ENCODE assay signal across 20 cellular contexts in the genomic region with DNA sequence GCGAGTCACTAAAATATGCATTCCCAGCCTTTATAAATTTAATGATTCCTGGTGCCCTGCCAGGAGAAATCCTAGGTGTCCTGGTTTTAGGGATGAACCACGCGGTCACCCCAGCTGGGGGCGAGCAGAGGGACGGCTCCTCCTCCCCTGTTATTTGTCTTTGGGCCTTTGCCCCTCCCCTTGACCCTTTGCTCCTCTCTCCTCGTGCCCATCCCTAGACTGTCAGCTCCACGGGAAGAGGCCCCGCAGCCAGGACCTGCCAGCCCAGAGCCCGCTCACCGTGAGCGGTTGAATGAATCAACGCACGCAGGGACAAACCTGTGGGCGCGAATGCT.
"Had no signal": no experiment of that assay in that cellular context is flagged by ENCODE, and none has a peak within 500 bp of the region (broad histone marks: within the 10 kb centered on the region; RNA-seq: fewer than 3 reads in every experiment).

No MANE protein-coding gene starts in this region.

- H3K9me3 ChIP-seq: testis had no signal

- ATAC-seq: foreskin keratinocyte, T-helper 17 cell had no signal

- H3K27me3 ChIP-seq: testis had no signal

- H3K36me3 ChIP-seq: brain microvascular endothelial cell had no signal

- H3K4me1 Mint-ChIP-seq: activated CD4-positive, alpha-beta memory T cell treated with anti-CD3 and anti-CD28 coated beads, Interleukin-2, amount 10 ng/mL, durations not matched to agents 7 days and 5 days; activated naive CD4-positive, alpha-beta T cell treated with anti-CD3 and anti-CD28 coated beads, Interleukin-2, amount 50 U/mL, for 24 hours; T-helper 17 cell had no signal

- H3K9me3 Mint-ChIP-seq: activated CD4-positive, alpha-beta memory T cell treated with anti-CD3 and anti-CD28 coated beads, Interleukin-2, amount 10 ng/mL, durations not matched to agents 7 days and 5 days; activated naive CD4-positive, alpha-beta T cell treated with anti-CD3 and anti-CD28 coated beads, Interleukin-2, amount 50 U/mL, for 24 hours; activated T-helper 1 cell treated with anti-CD3 and anti-CD28 coated beads, Interleukin-12 subunit alpha, Interleukin-12 subunit beta, Interleukin-2, Interleukin-4 antibody, amounts not matched to agents 30 ng/mL and 10 ng/mL and 1 ng/mL, durations not matched to agents 14 hours and 24 hours and 36 hours; dendritic cell treated with granulocyte-macrophage colony-stimulating factor and Interleukin-4, amounts not matched to agents 40 ng/mL and 50 ng/mL, for 4 days; type B pancreatic cell had no signal

- H3K27me3 Mint-ChIP-seq: type B pancreatic cell had no signal

- H3K27ac ChIP-seq: brain microvascular endothelial cell, foreskin keratinocyte, testis had no signal

- H3K4me3 Mint-ChIP-seq: activated CD4-positive, alpha-beta memory T cell treated with anti-CD3 and anti-CD28 coated beads, Interleukin-2, amount 10 ng/mL, durations not matched to agents 7 days and 5 days; activated naive CD4-positive, alpha-beta T cell treated with anti-CD3 and anti-CD28 coated beads, Interleukin-2, amount 50 U/mL, for 24 hours; activated T-helper 1 cell treated with anti-CD3 and anti-CD28 coated beads, Interleukin-12 subunit alpha, Interleukin-12 subunit beta, Interleukin-2, Interleukin-4 antibody, amounts not matched to agents 30 ng/mL and 10 ng/mL and 1 ng/mL, durations not matched to agents 14 hours and 24 hours and 36 hours; dendritic cell treated with granulocyte-macrophage colony-stimulating factor and Interleukin-4, amounts not matched to agents 40 ng/mL and 50 ng/mL, for 4 days; nephron progenitor cell; T-helper 17 cell; type B pancreatic cell had no signal

- H3K4me1 ChIP-seq: foreskin keratinocyte, testis had no signal

- H3K36me3 Mint-ChIP-seq: activated naive CD4-positive, alpha-beta T cell treated with anti-CD3 and anti-CD28 coated beads, Interleukin-2, amount 50 U/mL, for 24 hours; type B pancreatic cell had no signal

- DNase-seq: activated CD4-positive, alpha-beta memory T cell treated with anti-CD3 and anti-CD28 coated beads, Interleukin-2, amount 10 ng/mL, durations not matched to agents 7 days and 5 days; activated CD4-positive, alpha-beta T cell treated with anti-CD3 and anti-CD28 coated beads for 4 hours; activated CD4-positive, CD25-positive, alpha-beta regulatory T cell; activated gamma-delta T cell treated with Interleukin-2 at 50 U/mL for 16 hours; anterior cingulate cortex; brain microvascular endothelial cell; effector CD8-positive, alpha-beta T cell; nephron progenitor cell; stimulated activated CD4-positive, alpha-beta T cell treated with anti-CD3 and anti-CD28 coated beads, Interleukin-2, amount 100 ng/mL, for 48 hours; stimulated activated CD8-positive, alpha-beta memory T cell treated with anti-CD3 and anti-CD28 coated beads, Interleukin-4, amount 100 ng/mL, for 48 hours; stimulated activated naive CD4-positive, alpha-beta T cell; SW 1271; T-helper 17 cell had no signal

- H3K27ac Mint-ChIP-seq: activated CD4-positive, alpha-beta memory T cell treated with anti-CD3 and anti-CD28 coated beads, Interleukin-2, amount 10 ng/mL, durations not matched to agents 7 days and 5 days; activated naive CD4-positive, alpha-beta T cell treated with anti-CD3 and anti-CD28 coated beads, Interleukin-2, amount 50 U/mL, for 24 hours; activated T-helper 1 cell treated with anti-CD3 and anti-CD28 coated beads, Interleukin-12 subunit alpha, Interleukin-12 subunit beta, Interleukin-2, Interleukin-4 antibody, amounts not matched to agents 30 ng/mL and 10 ng/mL and 1 ng/mL, durations not matched to agents 14 hours and 24 hours and 36 hours; dendritic cell treated with granulocyte-macrophage colony-stimulating factor and Interleukin-4, amounts not matched to agents 40 ng/mL and 50 ng/mL, for 4 days; nephron progenitor cell; progenitor cell of endocrine pancreas; T-helper 17 cell; type B pancreatic cell had no signal
